1 cellular context compared by ENCODE assay signal in genomic region chr1:233433436-233434213, GRCh38.
TF ChIP-seq lines count a peak whose summit lies in the region.

No MANE protein-coding gene starts in this region.

TF ChIP-seq in GM23338, 12 proteins besides CTCF, POLR2A, EP300 and RAD21 (continued from another document):
- TF ChIP-seq REST (IDR thresholded peaks at IDR 0.05; ENCODE audit: unreplicated experiment) (no peak), EZH2 (IDR thresholded peaks at IDR 0.05; ENCODE audit: low read depth, unreplicated experiment) (no peak)
TF ChIP-seq in GM23338: peak in this region for 0.
